ENCODE assay signal across 8 cellular contexts in genomic region chr11:777288-778255, GRCh38. TPM values are rescaled to one million over a fixed set of nuclear protein-coding genes. Genes with fewer than 3 reads are reported as not detected.
DNase-seq lines count a peak whose midpoint lies in the region; ATAC-seq and TF ChIP-seq lines count a peak whose summit lies in the region.

GATD1 (minus strand) TSS chr11:777487; CDS start chr11:777462, 25 bp downstream.

- peak within 1 kb of the TSS; percentile 80 for H3K4me3 ChIP-seq in kidney epithelial cell (ENCODE audit: low read depth, low read length)

- ATAC-seq in HG03175 (IDR thresholded peaks at IDR 0.05; ENCODE audit: unreplicated experiment) = peak; percentile 82

- peak; percentile 99 for TF ChIP-seq POLR2A in GM18951 (IDR thresholded peaks at IDR 0.05; ENCODE audit: extremely low read depth, insufficient read depth, insufficient read length)

- TF ChIP-seq CTCF in kidney epithelial cell (IDR thresholded peaks at IDR 0.05; ENCODE audit: insufficient read depth, low read length, poor library complexity, severe bottlenecking) = no peak

- H3K27me3 ChIP-seq in kidney epithelial cell (ENCODE audit: control insufficient read depth, insufficient read depth, low read length) = no peaks in the 10 kb centered on the region

- in situ Hi-C loops in GM18951 (cut with MboI; ENCODE audit: low sequenced_read_pairs, unreplicated experiment) = no loop called here

- peak; percentile 100 for DNase-seq in AG08395 (ENCODE audit: low spot score)
- DNase-seq in NCI-H345 treated with DMSO at 0.1 percent for 48 hours (lab: John Stamatoyannopoulos, UW; ENCODE audit: unreplicated experiment) = peak; percentile 78
- DNase-seq in activated CD4-positive, CD25-positive, alpha-beta regulatory T cell treated with anti-CD3 and anti-CD28 coated beads, Interleukin-2, amount 50 U/mL, for 72 hours = peak; percentile 99
- DNase-seq in cerebellar cortex (ENCODE audit: low spot score) = peak; percentile 77
- DNase-seq in kidney epithelial cell (ENCODE audit: low read depth) = no peak
- peak; percentile 85 to 90 for DNase-seq in stimulated activated CD4-positive, alpha-beta T cell treated with anti-CD3 and anti-CD28 coated beads, Interleukin-15, amount 100 ng/mL, for 48 hours (ENCODE audit: low read depth in 2 of 2)

- H3K36me3 ChIP-seq in kidney epithelial cell (ENCODE audit: control insufficient read depth, insufficient read depth, low read length) = no peaks in the 10 kb centered on the region

RNA-seq across cellular contexts. Expression of gene GATD1, which starts in this region (rescaled TPM):
- total RNA-seq in kidney epithelial cell = 27.6 and 54.9 TPM in 2 replicates
